ENCODE assay signal across 24 cellular contexts in the genomic region with DNA sequence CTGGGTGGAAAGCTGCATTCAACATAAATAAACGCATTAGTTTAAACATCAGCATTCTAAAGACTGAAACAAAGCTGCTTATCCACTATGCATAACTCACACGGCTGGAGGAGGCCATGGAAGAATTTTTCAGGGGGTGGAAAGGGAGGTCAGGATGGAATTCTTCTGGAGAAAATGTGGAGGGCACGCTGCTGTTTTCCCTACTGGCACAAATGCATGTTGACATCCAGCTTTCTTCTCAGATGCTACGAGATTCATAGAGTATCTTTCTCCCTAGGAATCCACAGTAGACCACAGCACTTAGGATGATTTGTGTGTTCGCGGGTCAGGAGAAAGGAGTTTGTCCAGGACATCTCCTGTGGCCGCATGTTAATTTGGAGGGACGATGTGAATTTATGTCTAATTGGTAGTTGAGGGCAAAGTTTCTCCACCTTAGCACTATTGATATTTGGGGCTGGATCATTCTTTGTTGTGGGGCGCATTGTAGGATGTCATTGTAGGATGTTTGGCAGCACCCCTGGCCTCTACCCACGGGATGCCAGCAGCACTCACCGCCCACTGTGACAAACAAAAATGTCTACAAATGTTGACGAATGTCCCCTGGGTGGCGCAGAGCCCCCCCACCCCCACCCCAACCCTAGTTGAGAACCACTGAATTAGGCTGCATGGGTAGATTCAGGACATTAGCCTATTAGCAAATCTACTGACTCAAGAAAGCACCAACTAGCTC.
"Had no signal": no experiment of that assay in that cellular context is flagged by ENCODE, and none has a peak within 500 bp of the region (broad histone marks: within the 10 kb centered on the region; RNA-seq: fewer than 3 reads in every experiment).

No MANE protein-coding gene starts in this region.

- DNase-seq: activated CD4-positive, alpha-beta memory T cell treated with anti-CD3 and anti-CD28 coated beads for 36 hours; activated CD4-positive, alpha-beta T cell treated with anti-CD3 and anti-CD28 coated beads, Interleukin-2, amount 10 ng/mL, durations not matched to agents 7 days and 5 days; activated CD4-positive, CD25-positive, alpha-beta regulatory T cell; activated CD8-positive, alpha-beta memory T cell treated with anti-CD3 and anti-CD28 coated beads for 24 hours; activated effector memory CD4-positive, alpha-beta T cell treated with anti-CD3 and anti-CD28 coated beads, Interleukin-2, amount 50 U/mL, for 16 hours; activated naive CD4-positive, alpha-beta T cell treated with Interleukin-2 at 50 U/mL for 16 hours; activated naive CD8-positive, alpha-beta T cell treated with anti-CD3 and anti-CD28 coated beads, Interleukin-2, amount 50 U/mL, for 24 hours; activated T-cell treated with anti-CD3 and anti-CD28 coated beads, Interleukin-2, amount 50 U/mL, for 4 hours; amniotic stem cell; KG1; NCI-H1092 treated with DMSO at 0.1 percent for 48 hours; NCI-H1417 treated with DMSO at 0.1 percent for 48 hours; NCI-H1694; NCI-H2029; NCI-H2107; NCI-H2171 treated with DMSO at 0.1 percent for 48 hours; NCI-H226; NCI-H526 treated with DMSO at 0.1 percent for 48 hours; NCI-H82; T-helper 1 cell had no signal

- H3K27ac ChIP-seq: breast epithelium, SK-N-MC, VCaP had no signal

- H3K27me3 ChIP-seq: breast epithelium had no signal

- H3K27me3 Mint-ChIP-seq: activated CD4-positive, alpha-beta T cell treated with anti-CD3 and anti-CD28 coated beads, Interleukin-2, amount 10 ng/mL, durations not matched to agents 7 days and 5 days had no signal

- H3K36me3 Mint-ChIP-seq: activated CD4-positive, alpha-beta memory T cell treated with anti-CD3 and anti-CD28 coated beads for 36 hours had no signal

- H3K4me3 Mint-ChIP-seq: activated CD4-positive, alpha-beta memory T cell treated with anti-CD3 and anti-CD28 coated beads for 36 hours; activated CD4-positive, alpha-beta T cell treated with anti-CD3 and anti-CD28 coated beads, Interleukin-2, amount 10 ng/mL, durations not matched to agents 7 days and 5 days; activated naive CD8-positive, alpha-beta T cell treated with anti-CD3 and anti-CD28 coated beads, Interleukin-2, amount 50 U/mL, for 24 hours; activated T-cell treated with anti-CD3 and anti-CD28 coated beads, Interleukin-2, amount 50 U/mL, for 4 hours had no signal

- H3K4me3 ChIP-seq: breast epithelium, SK-N-MC had no signal

- H3K4me1 ChIP-seq: breast epithelium had no signal

- H3K9me3 ChIP-seq: breast epithelium had no signal

- H3K27ac Mint-ChIP-seq: activated CD4-positive, alpha-beta memory T cell treated with anti-CD3 and anti-CD28 coated beads for 36 hours; activated CD4-positive, alpha-beta T cell treated with anti-CD3 and anti-CD28 coated beads, Interleukin-2, amount 10 ng/mL, durations not matched to agents 7 days and 5 days; activated naive CD8-positive, alpha-beta T cell treated with anti-CD3 and anti-CD28 coated beads, Interleukin-2, amount 50 U/mL, for 24 hours had no signal

- H3K36me3 ChIP-seq: breast epithelium had no signal

- H3K9me3 Mint-ChIP-seq: activated CD4-positive, alpha-beta memory T cell treated with anti-CD3 and anti-CD28 coated beads for 36 hours; activated CD4-positive, alpha-beta T cell treated with anti-CD3 and anti-CD28 coated beads, Interleukin-2, amount 10 ng/mL, durations not matched to agents 7 days and 5 days; activated naive CD8-positive, alpha-beta T cell treated with anti-CD3 and anti-CD28 coated beads, Interleukin-2, amount 50 U/mL, for 24 hours had no signal

- ATAC-seq: activated naive CD4-positive, alpha-beta T cell treated with anti-CD3 and anti-CD28 coated beads, Interleukin-2, amount 50 U/mL, for 72 hours; activated naive CD8-positive, alpha-beta T cell treated with anti-CD3 and anti-CD28 coated beads, Interleukin-2, amount 50 U/mL, for 24 hours; activated T-cell treated with anti-CD3 and anti-CD28 coated beads, Interleukin-2, amount 50 U/mL, for 4 hours had no signal

- H3K4me1 Mint-ChIP-seq: activated CD4-positive, alpha-beta T cell treated with anti-CD3 and anti-CD28 coated beads, Interleukin-2, amount 10 ng/mL, durations not matched to agents 7 days and 5 days; activated naive CD8-positive, alpha-beta T cell treated with anti-CD3 and anti-CD28 coated beads, Interleukin-2, amount 50 U/mL, for 24 hours had no signal
